16 cellular contexts compared by ENCODE assay signal in the genomic region with DNA sequence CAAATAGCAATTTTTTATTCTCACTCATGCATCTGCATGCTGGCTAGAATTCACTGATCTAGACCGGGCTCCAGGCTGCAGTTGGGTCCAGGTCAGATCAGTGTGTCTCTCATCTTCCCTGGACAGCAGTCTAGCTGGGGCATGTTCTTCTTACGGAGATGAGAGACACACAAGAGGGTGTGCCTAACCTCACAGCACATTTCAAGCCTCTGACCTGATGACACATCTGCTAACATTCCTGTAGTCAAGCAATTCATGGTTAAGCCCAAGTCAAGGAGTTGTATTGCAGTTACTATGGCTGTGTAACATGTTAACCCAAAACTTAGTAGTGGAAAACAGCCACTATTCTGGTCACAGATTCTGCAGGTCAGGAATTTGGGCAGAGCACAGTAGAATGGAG. TPM values are rescaled to one million over a fixed set of nuclear protein-coding genes. Genes with fewer than 3 reads are reported as not detected.
DNase-seq lines count a peak whose midpoint lies in the region; FAIRE-seq and TF ChIP-seq lines count a peak whose summit lies in the region.
"Had no signal": no experiment of that assay in that cellular context is flagged by ENCODE, and none has a peak within 500 bp of the region (broad histone marks: within the 10 kb centered on the region; RNA-seq: fewer than 3 reads in every experiment).

No MANE protein-coding gene starts in this region.

- no peak overlapping the region for H3K9ac ChIP-seq in neural progenitor cell

- TF ChIP-seq CTCF in epithelial cell of esophagus (IDR thresholded peaks at IDR 0.05; ENCODE audit: insufficient read depth, low read depth, low read length, missing control alignments), result no peak
- no peak for TF ChIP-seq CTCF in neural progenitor cell (IDR thresholded peaks at IDR 0.05)
- TF ChIP-seq CTCF in WERI-Rb-1 (IDR thresholded peaks at IDR 0.05; ENCODE audit: low read depth, low read length), result no peak

- H3K9me3 Mint-ChIP-seq in neural progenitor cell, result no peaks in the 10 kb centered on the region
- no peaks in the 10 kb centered on the region for H3K9me3 Mint-ChIP-seq in activated CD4-positive, alpha-beta memory T cell treated with anti-CD3 and anti-CD28 coated beads for 36 hours

- peak overlapping the region; percentile 63 for H2AFZ ChIP-seq in neural progenitor cell (replicated peaks)

- peak; percentile 36 for FAIRE-seq in HTR-8/SVneo (lab: Jason Lieb, UNC)
- FAIRE-seq: A204.1, GM12892 had no signal

- H3K36me3 ChIP-seq in neural progenitor cell (no peaks in the 10 kb centered on the region), WERI-Rb-1 (0 out of 2 replicates have a peak, but pooled peaks cover 4% of the 10 kb centered on the region)
- H3K36me3 ChIP-seq: HAP-1 had no signal

- no peak for DNase-seq in HTR-8/SVneo (ENCODE audit: insufficient read length, low spot score)
- peak; percentile 66 for DNase-seq in epithelial cell of esophagus (ENCODE audit: low read depth)
- DNase-seq in neural progenitor cell (ENCODE audit: low spot score), result no peak
- no peak for DNase-seq in activated CD4-positive, alpha-beta memory T cell treated with anti-CD3 and anti-CD28 coated beads for 36 hours
- no peak for DNase-seq in WERI-Rb-1
- no peak for DNase-seq in amygdala (lab: John Stamatoyannopoulos, UW)
- DNase-seq: C1 segment of cervical spinal cord; CD4-positive, alpha-beta memory T cell; DMS79; GDM1; GOT3 had no signal

- H3K4me2 ChIP-seq in neural progenitor cell, result no peak overlapping the region

- no peaks in the 10 kb centered on the region for H3K79me2 ChIP-seq in neural progenitor cell (ENCODE audit: low read depth)

- H3K4me3 ChIP-seq in epithelial cell of esophagus (ENCODE audit: low read length) (no peak overlapping the region), neural progenitor cell (no peak overlapping the region), WERI-Rb-1 (ENCODE audit: low read depth, low read length) (no peak overlapping the region)
- H3K4me3 ChIP-seq: HAP-1 had no signal

- POLR2A ChIA-PET in activated CD4-positive, alpha-beta memory T cell treated with anti-CD3 and anti-CD28 coated beads for 36 hours (lab: Charles Lee), result no interaction called here

- H3K27me3 ChIP-seq in neural progenitor cell (no peaks in the 10 kb centered on the region), WERI-Rb-1 (ENCODE audit: insufficient read depth, low read depth, severe bottlenecking) (no peaks in the 10 kb centered on the region)

- no peaks in the 10 kb centered on the region for H4K20me1 ChIP-seq in neural progenitor cell (ENCODE audit: low read depth)

- intact Hi-C loops in activated CD4-positive, alpha-beta memory T cell treated with anti-CD3 and anti-CD28 coated beads for 36 hours (cut with micrococcal nuclease), result no loop called here

- H3K9me3 ChIP-seq in neural progenitor cell (ENCODE audit: low read depth) (no peaks in the 10 kb centered on the region), WERI-Rb-1 (ENCODE audit: severe bottlenecking) (no peaks in the 10 kb centered on the region)
- H3K9me3 ChIP-seq: HAP-1 had no signal

- H3K27me3 Mint-ChIP-seq in neural progenitor cell (ENCODE audit: insufficient read depth, low read depth), result peaks cover 8% of the 10 kb centered on the region
- H3K27me3 Mint-ChIP-seq in activated CD4-positive, alpha-beta memory T cell treated with anti-CD3 and anti-CD28 coated beads for 36 hours, result peaks cover 7% of the 10 kb centered on the region

- peaks cover 5% of the 10 kb centered on the region for H3K4me1 Mint-ChIP-seq in neural progenitor cell
- H3K4me1 Mint-ChIP-seq in activated CD4-positive, alpha-beta memory T cell treated with anti-CD3 and anti-CD28 coated beads for 36 hours (ENCODE audit: low read depth), result no peaks in the 10 kb centered on the region
- H3K4me1 Mint-ChIP-seq: B cell; CD4-positive, alpha-beta memory T cell had no signal

- no peaks in the 10 kb centered on the region for H3F3A ChIP-seq in neural progenitor cell (ENCODE audit: low read depth)

- no peaks in the 10 kb centered on the region for H3K36me3 Mint-ChIP-seq in neural progenitor cell
- no peaks in the 10 kb centered on the region for H3K36me3 Mint-ChIP-seq in activated CD4-positive, alpha-beta memory T cell treated with anti-CD3 and anti-CD28 coated beads for 36 hours
- H3K36me3 Mint-ChIP-seq: CD4-positive, alpha-beta memory T cell had no signal

- H3K27ac ChIP-seq in angular gyrus (ENCODE audit: low read depth, low read length) (peak overlapping the region; percentile 5), neural progenitor cell (no peak overlapping the region), WERI-Rb-1 (no peak overlapping the region)

- H3K4me3 Mint-ChIP-seq in neural progenitor cell, result no peak overlapping the region
- no peak overlapping the region for H3K4me3 Mint-ChIP-seq in activated CD4-positive, alpha-beta memory T cell treated with anti-CD3 and anti-CD28 coated beads for 36 hours
- H3K4me3 Mint-ChIP-seq: B cell; CD4-positive, alpha-beta memory T cell had no signal

- no peak overlapping the region for H3K27ac Mint-ChIP-seq in neural progenitor cell
- H3K27ac Mint-ChIP-seq in activated CD4-positive, alpha-beta memory T cell treated with anti-CD3 and anti-CD28 coated beads for 36 hours, result no peak overlapping the region
- H3K27ac Mint-ChIP-seq: B cell; CD4-positive, alpha-beta memory T cell had no signal

- CTCF ChIA-PET in activated CD4-positive, alpha-beta memory T cell treated with anti-CD3 and anti-CD28 coated beads for 36 hours (lab: Charles Lee), result interaction anchor here (0.6 to 1.9 kb wide), 4 partner anchors 27 to 332 kb away, joined by 3 to 12 read pairs (median 4); no protein-coding TSS in a partner anchor

- no peaks in the 10 kb centered on the region for H3K4me1 ChIP-seq in neural progenitor cell
- H3K4me1 ChIP-seq: HAP-1 had no signal

RNA-seq across cellular contexts. Expression of gene BSN, which starts 13.1 kb away (rescaled TPM):
- total RNA-seq in neural progenitor cell (ENCODE audit: low replicate concordance), result 0.17 and 0.53 TPM in 2 replicates
- total RNA-seq in activated CD4-positive, alpha-beta memory T cell treated with anti-CD3 and anti-CD28 coated beads for 36 hours, result under 1 TPM; 0.05 to 0.07 TPM
